In the genomic region with DNA sequence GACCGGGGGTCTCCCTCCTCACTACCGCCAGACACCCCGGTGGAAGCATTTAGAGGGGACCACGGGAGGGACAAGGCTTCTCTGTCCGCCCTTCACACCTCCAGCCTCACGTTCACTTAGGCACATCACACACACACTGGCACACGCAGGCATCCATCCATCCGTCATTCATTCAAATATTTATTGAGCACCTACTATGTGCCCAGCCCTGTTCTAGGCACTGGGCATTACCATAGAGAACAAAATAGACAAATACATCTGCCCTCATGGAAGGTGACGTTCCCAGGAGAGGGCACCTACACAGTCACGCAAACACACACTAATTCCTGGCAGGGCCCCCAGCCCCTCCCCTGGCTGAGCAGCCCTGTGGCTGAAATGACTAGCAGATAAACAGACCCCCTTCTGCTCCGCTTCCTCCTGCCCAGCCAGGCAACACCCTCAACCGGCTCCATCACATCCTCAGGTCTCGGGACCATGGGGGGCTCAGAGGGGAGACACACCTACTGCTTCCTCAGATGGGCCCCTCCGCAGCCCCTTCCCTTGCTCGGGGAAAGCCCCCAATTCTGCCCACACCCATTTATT, we compare ENCODE assay signal across 11 cellular contexts. TPM values are rescaled to one million over a fixed set of nuclear protein-coding genes. Genes with fewer than 3 reads are reported as not detected.
DNase-seq lines count a peak whose midpoint lies in the region; ATAC-seq and TF ChIP-seq lines count a peak whose summit lies in the region.
"Had no signal": no experiment of that assay in that cellular context is flagged by ENCODE, and none has a peak within 500 bp of the region (broad histone marks: within the 10 kb centered on the region; RNA-seq: fewer than 3 reads in every experiment).

No MANE protein-coding gene starts in this region.

- no peak for ATAC-seq in activated T-helper 17 cell treated with anti-CD3 and anti-CD28 coated beads, Interleukin-2, amount 50 U/mL, for 72 hours (replicated peaks)
- ATAC-seq in left ventricle myocardium superior, result no peak
- ATAC-seq in GM19397 (IDR thresholded peaks at IDR 0.05; ENCODE audit: unreplicated experiment), result no peak
- no peak for ATAC-seq in HG03097 (IDR thresholded peaks at IDR 0.05; ENCODE audit: low FRiP score, unreplicated experiment)
- ATAC-seq in GM18505 (IDR thresholded peaks at IDR 0.05; ENCODE audit: unreplicated experiment), result no peak
- ATAC-seq: GM12878 had no signal

- TF ChIP-seq CTCF in spleen (IDR thresholded peaks at IDR 0.05 in 8 of 11, conservative IDR thresholded peaks at IDR 0.05 in 3 of 11), result no peak

- peaks cover 54% of the 10 kb centered on the region for H3F3A ChIP-seq in GM23248 (ENCODE audit: insufficient read depth)

- H3K9me3 ChIP-seq in GM23248 (ENCODE audit: low read depth), result no peaks in the 10 kb centered on the region
- H3K9me3 ChIP-seq in spleen, result no peaks in the 10 kb centered on the region

- no peak overlapping the region for H2AFZ ChIP-seq in GM23248

- H3K4me1 Mint-ChIP-seq in activated T-helper 17 cell treated with anti-CD3 and anti-CD28 coated beads, Interleukin-2, amount 50 U/mL, for 72 hours, result peaks cover 13% of the 10 kb centered on the region

- H3K27ac ChIP-seq in GM23248 (peak overlapping the region; percentile 98), spleen (peak overlapping the region in 7 of 8 donors; percentile 84 to 97 (median 86))

- H3K9me2 ChIP-seq in GM23248 (ENCODE audit: insufficient read depth), result no peaks in the 10 kb centered on the region

- H3K36me3 ChIP-seq in GM23248 (ENCODE audit: low read depth) (peaks cover 24% of the 10 kb centered on the region), spleen (peaks cover 0 to 50% (median 5%) of the 10 kb centered on the region in 6 donors)

- intact Hi-C loops in left ventricle myocardium superior (cut with micrococcal nuclease), result no loop called here
- intact Hi-C loops in spleen (cut with DNase I; ENCODE audit: low total_unique reads), result no loop called here

- no peaks in the 10 kb centered on the region for H3K27me3 Mint-ChIP-seq in activated T-helper 17 cell treated with anti-CD3 and anti-CD28 coated beads, Interleukin-2, amount 50 U/mL, for 72 hours

- no peak for TF ChIP-seq POLR2A in spleen (IDR thresholded peaks at IDR 0.05)
- no peak for TF ChIP-seq POLR2A in GM18505 (IDR thresholded peaks at IDR 0.05; ENCODE audit: borderline replicate concordance, extremely low read depth, insufficient read depth, insufficient read length)
- no peak for TF ChIP-seq POLR2A in erythroblast (IDR thresholded peaks at IDR 0.05; ENCODE audit: low read length)

- WGBS in GM23248 (ENCODE audit: low coverage in 1 of 2, low lambda C conversion rate in 2 of 2, missing lambda C conversion rate in 2 of 2), 2 experiments, result 83 to 87% methylated on average over 15 of the region's 15 CpGs
- 73 to 79% (median 74%) methylated on average over 13 to 15 of the region's 15 CpGs for WGBS in spleen, 5 donors

- peak overlapping the region; percentile 37 for H3K27ac Mint-ChIP-seq in activated T-helper 17 cell treated with anti-CD3 and anti-CD28 coated beads, Interleukin-2, amount 50 U/mL, for 72 hours

- H3K4me3 Mint-ChIP-seq in activated T-helper 17 cell treated with anti-CD3 and anti-CD28 coated beads, Interleukin-2, amount 50 U/mL, for 72 hours, result peak overlapping the region; percentile 100

- H4K20me1 ChIP-seq in GM23248 (ENCODE audit: insufficient read depth), result no peaks in the 10 kb centered on the region

- no peak overlapping the region for H3K4me2 ChIP-seq in GM23248 (ENCODE audit: unreplicated experiment)

- no peaks in the 10 kb centered on the region for H3K9me3 Mint-ChIP-seq in activated T-helper 17 cell treated with anti-CD3 and anti-CD28 coated beads, Interleukin-2, amount 50 U/mL, for 72 hours

- DNase-seq in GM23248 (peak; percentile 25), left ventricle myocardium superior (peak; percentile 32), spleen (no peak), erythroblast (lab: John Stamatoyannopoulos, UW) (no peak)
- DNase-seq: KBM-7, T-helper 1 cell had no signal

- H3K27me3 ChIP-seq in GM23248 (replicated peaks; ENCODE audit: insufficient read depth) (no peaks in the 10 kb centered on the region), spleen (replicated peaks in 1 of 7) (no peaks in the 10 kb centered on the region)

- peaks cover 26% of the 10 kb centered on the region for H3K4me1 ChIP-seq in GM23248 (ENCODE audit: insufficient read depth)
- H3K4me1 ChIP-seq in spleen, result peaks cover 15 to 45% (median 38%) of the 10 kb centered on the region in 6 donors

- peaks cover 13% of the 10 kb centered on the region for H3K36me3 Mint-ChIP-seq in activated T-helper 17 cell treated with anti-CD3 and anti-CD28 coated beads, Interleukin-2, amount 50 U/mL, for 72 hours (ENCODE audit: low read depth)

- in situ Hi-C loops in GM23248 (cut with MboI), result no loop called here

- H3K9ac ChIP-seq in GM23248, result no peak overlapping the region

- H3K79me2 ChIP-seq in GM23248 (ENCODE audit: insufficient read depth), result peaks cover 22% of the 10 kb centered on the region

- H3K4me3 ChIP-seq in GM23248, result no peak overlapping the region
- H3K4me3 ChIP-seq in spleen, result no peak overlapping the region
- H3K4me3 ChIP-seq: GM12878 had no signal

RNA-seq across cellular contexts. Expression of gene NOP53, which starts 3.7 kb away (rescaled TPM):
- 58.3 and 62.8 TPM in 2 replicates for total RNA-seq in GM23248 (2014; rRNA removed; shearing (Covaris generic))
- polyA plus RNA-seq in GM23248 (2016; fragmentation: Nextera tagmentation; extraction: Ambion mirVana) (39.8 and 40.7 TPM in 2 replicates), spleen (100 to 1,000 TPM; 709 to 858 (median 815) TPM)
- total RNA-seq in activated T-helper 17 cell treated with anti-CD3 and anti-CD28 coated beads, Interleukin-2, amount 50 U/mL, for 72 hours, result 100 to 1,000 TPM; 274 to 467 TPM
- total RNA-seq in left ventricle myocardium superior (169 TPM), spleen (100 to 1,000 TPM; 280 to 442 (median 379) TPM)

RNA-seq across cellular contexts. Expression of gene EHD2, which starts 28.4 kb away (rescaled TPM):
- total RNA-seq in GM23248 (2014; rRNA removed; shearing (Covaris generic)), result 163 and 169 TPM in 2 replicates
- polyA plus RNA-seq in GM23248 (2016; fragmentation: Nextera tagmentation; extraction: Ambion mirVana) (498 and 517 TPM in 2 replicates), spleen (10 to 100 TPM in 2 of 3 donors, 1 to 10 TPM in 1; 6.9 to 18.4 (median 10.6) TPM)
- total RNA-seq in activated T-helper 17 cell treated with anti-CD3 and anti-CD28 coated beads, Interleukin-2, amount 50 U/mL, for 72 hours, result 1 to 10 TPM in 1 of 2 donors, under 1 TPM in 1; 0.35 to 8.2 TPM
- total RNA-seq in left ventricle myocardium superior (51.5 TPM), spleen (10 to 100 TPM; 48.9 to 87.7 (median 64.3) TPM)

RNA-seq across cellular contexts. Expression of gene SELENOW, which starts 36.9 kb away (rescaled TPM):
- 436 and 571 TPM in 2 replicates for total RNA-seq in GM23248 (2014; rRNA removed; shearing (Covaris generic))
- 558 and 561 TPM in 2 replicates for polyA plus RNA-seq in GM23248 (2016; fragmentation: Nextera tagmentation; extraction: Ambion mirVana)
- 100 to 1,000 TPM; 126 to 127 TPM for total RNA-seq in activated T-helper 17 cell treated with anti-CD3 and anti-CD28 coated beads, Interleukin-2, amount 50 U/mL, for 72 hours
- total RNA-seq in left ventricle myocardium superior, result 1,300 TPM
- total RNA-seq in spleen, result 100 to 1,000 TPM; 137 to 455 (median 301) TPM
- 100 to 1,000 TPM; 270 to 592 (median 358) TPM for polyA plus RNA-seq in spleen

Comparison
In these comparisons a context has a peak if more than half of its experiments do, and no peak if none do; other contexts are left out.
1. DNase-seq: peak in GM23248 (single experiment) and left ventricle myocardium superior (single experiment); none in spleen (single experiment) and erythroblast (0 of 2).